In genomic region chr14:94560782-94561655, GRCh38 we compare ENCODE assay signal across 1 cellular context.
TF ChIP-seq lines count a peak whose summit lies in the region.

A gene with protein sequence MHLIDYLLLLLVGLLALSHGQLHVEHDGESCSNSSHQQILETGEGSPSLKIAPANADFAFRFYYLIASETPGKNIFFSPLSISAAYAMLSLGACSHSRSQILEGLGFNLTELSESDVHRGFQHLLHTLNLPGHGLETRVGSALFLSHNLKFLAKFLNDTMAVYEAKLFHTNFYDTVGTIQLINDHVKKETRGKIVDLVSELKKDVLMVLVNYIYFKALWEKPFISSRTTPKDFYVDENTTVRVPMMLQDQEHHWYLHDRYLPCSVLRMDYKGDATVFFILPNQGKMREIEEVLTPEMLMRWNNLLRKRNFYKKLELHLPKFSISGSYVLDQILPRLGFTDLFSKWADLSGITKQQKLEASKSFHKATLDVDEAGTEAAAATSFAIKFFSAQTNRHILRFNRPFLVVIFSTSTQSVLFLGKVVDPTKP (plus strand): TSS chr14:94561442. CDS start chr14:94563483, 2,041 bp downstream.

TF ChIP-seq in HepG2, 621 proteins besides CTCF, POLR2A, EP300 and RAD21 (continued from another document and continues in another):
- peak; percentile 85 for TF ChIP-seq HNF1A (IDR thresholded peaks at IDR 0.05; ENCODE audit: low read depth)
- peak; percentile 91 for TF ChIP-seq HNF1A (CRISPR knock-in tag; IDR thresholded peaks at IDR 0.05; ENCODE audit: borderline replicate concordance)
- no peak for TF ChIP-seq ZNF766 (CRISPR knock-in tag; IDR thresholded peaks at IDR 0.05; ENCODE audit: borderline replicate concordance)
- TF ChIP-seq ZNF883 (CRISPR knock-in tag; IDR thresholded peaks at IDR 0.05; ENCODE audit: not compliant biosample characterization), result peak; percentile 2
- TF ChIP-seq, protein P1, sequence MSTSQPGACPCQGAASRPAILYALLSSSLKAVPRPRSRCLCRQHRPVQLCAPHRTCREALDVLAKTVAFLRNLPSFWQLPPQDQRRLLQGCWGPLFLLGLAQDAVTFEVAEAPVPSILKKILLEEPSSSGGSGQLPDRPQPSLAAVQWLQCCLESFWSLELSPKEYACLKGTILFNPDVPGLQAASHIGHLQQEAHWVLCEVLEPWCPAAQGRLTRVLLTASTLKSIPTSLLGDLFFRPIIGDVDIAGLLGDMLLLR (CRISPR knock-in tag; IDR thresholded peaks at IDR 0.05), result no peak
- TF ChIP-seq GATAD1 (CRISPR knock-in tag; IDR thresholded peaks at IDR 0.05), result no peak
- TF ChIP-seq, protein P2, sequence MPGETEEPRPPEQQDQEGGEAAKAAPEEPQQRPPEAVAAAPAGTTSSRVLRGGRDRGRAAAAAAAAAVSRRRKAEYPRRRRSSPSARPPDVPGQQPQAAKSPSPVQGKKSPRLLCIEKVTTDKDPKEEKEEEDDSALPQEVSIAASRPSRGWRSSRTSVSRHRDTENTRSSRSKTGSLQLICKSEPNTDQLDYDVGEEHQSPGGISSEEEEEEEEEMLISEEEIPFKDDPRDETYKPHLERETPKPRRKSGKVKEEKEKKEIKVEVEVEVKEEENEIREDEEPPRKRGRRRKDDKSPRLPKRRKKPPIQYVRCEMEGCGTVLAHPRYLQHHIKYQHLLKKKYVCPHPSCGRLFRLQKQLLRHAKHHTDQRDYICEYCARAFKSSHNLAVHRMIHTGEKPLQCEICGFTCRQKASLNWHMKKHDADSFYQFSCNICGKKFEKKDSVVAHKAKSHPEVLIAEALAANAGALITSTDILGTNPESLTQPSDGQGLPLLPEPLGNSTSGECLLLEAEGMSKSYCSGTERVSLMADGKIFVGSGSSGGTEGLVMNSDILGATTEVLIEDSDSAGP (CRISPR knock-in tag; IDR thresholded peaks at IDR 0.05; ENCODE audit: borderline replicate concordance), result peak; percentile 56; the same call in 1 of the 2 replicates
- no peak for TF ChIP-seq ZNF646 (CRISPR knock-in tag; IDR thresholded peaks at IDR 0.05)
- TF ChIP-seq, protein P3, sequence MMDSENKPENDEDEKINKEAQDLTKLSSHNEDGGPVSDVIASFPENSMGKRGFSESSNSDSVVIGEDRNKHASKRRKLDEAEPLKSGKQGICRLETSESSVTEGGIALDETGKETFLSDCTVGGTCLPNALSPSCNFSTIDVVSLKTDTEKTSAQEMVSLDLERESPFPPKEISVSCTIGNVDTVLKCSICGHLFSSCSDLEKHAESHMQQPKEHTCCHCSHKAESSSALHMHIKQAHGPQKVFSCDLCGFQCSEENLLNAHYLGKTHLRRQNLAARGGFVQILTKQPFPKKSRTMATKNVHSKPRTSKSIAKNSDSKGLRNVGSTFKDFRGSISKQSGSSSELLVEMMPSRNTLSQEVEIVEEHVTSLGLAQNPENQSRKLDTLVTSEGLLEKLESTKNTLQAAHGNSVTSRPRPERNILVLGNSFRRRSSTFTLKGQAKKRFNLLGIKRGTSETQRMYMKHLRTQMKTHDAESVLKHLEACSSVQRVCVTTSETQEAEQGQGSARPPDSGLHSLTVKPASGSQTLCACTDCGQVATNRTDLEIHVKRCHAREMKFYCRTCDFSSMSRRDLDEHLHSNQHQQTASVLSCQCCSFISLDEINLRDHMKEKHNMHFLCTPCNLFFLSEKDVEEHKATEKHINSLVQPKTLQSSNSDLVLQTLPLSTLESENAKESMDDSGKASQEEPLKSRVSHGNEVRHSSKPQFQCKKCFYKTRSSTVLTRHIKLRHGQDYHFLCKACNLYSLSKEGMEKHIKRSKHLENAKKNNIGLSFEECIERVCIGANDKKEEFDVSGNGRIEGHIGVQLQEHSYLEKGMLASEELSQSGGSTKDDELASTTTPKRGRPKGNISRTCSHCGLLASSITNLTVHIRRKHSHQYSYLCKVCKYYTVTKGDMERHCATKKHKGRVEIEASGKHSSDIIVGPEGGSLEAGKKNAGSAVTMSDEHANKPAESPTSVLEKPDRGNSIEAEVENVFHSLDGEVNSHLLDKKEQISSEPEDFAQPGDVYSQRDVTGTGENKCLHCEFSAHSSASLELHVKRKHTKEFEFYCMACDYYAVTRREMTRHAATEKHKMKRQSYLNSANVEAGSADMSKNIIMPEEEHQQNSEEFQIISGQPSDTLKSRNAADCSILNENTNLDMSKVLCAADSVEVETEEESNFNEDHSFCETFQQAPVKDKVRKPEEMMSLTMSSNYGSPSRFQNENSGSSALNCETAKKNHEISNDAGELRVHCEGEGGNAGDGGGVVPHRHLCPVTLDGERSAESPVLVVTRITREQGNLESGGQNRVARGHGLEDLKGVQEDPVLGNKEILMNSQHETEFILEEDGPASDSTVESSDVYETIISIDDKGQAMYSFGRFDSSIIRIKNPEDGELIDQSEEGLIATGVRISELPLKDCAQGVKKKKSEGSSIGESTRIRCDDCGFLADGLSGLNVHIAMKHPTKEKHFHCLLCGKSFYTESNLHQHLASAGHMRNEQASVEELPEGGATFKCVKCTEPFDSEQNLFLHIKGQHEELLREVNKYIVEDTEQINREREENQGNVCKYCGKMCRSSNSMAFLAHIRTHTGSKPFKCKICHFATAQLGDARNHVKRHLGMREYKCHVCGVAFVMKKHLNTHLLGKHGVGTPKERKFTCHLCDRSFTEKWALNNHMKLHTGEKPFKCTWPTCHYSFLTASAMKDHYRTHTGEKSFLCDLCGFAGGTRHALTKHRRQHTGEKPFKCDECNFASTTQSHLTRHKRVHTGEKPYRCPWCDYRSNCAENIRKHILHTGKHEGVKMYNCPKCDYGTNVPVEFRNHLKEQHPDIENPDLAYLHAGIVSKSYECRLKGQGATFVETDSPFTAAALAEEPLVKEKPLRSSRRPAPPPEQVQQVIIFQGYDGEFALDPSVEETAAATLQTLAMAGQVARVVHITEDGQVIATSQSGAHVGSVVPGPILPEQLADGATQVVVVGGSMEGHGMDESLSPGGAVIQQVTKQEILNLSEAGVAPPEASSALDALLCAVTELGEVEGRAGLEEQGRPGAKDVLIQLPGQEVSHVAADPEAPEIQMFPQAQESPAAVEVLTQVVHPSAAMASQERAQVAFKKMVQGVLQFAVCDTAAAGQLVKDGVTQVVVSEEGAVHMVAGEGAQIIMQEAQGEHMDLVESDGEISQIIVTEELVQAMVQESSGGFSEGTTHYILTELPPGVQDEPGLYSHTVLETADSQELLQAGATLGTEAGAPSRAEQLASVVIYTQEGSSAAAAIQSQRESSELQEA (CRISPR knock-in tag; IDR thresholded peaks at IDR 0.05; ENCODE audit: not compliant biosample characterization), result no peak
- TF ChIP-seq DNMT3B (CRISPR knock-in tag; conservative IDR thresholded peaks at IDR 0.05), result no peak
- TF ChIP-seq TARDBP (CRISPR knock-in tag; IDR thresholded peaks at IDR 0.05), result no peak
- TF ChIP-seq NKX3-1 (CRISPR knock-in tag; IDR thresholded peaks at IDR 0.05), result no peak
- TF ChIP-seq ZFP90 (CRISPR knock-in tag; IDR thresholded peaks at IDR 0.05; ENCODE audit: borderline replicate concordance), result no peak
- no peak for TF ChIP-seq CEBPB (IDR thresholded peaks at IDR 0.05; ENCODE audit: borderline replicate concordance, low read depth, low read length)
- TF ChIP-seq KAT2B (IDR thresholded peaks at IDR 0.05; ENCODE audit: borderline replicate concordance, low read depth, low read length), result no peak
- TF ChIP-seq RORA (CRISPR knock-in tag; IDR thresholded peaks at IDR 0.05), result 0 out of 2 replicates have a peak, but pooled peaks have one; percentile 51
- no peak for TF ChIP-seq RXRA (CRISPR knock-in tag; IDR thresholded peaks at IDR 0.05)
- TF ChIP-seq ZNF574 (CRISPR knock-in tag; IDR thresholded peaks at IDR 0.05), result no peak
- TF ChIP-seq NCOA1 (CRISPR knock-in tag; IDR thresholded peaks at IDR 0.05), result no peak
- no peak for TF ChIP-seq ZNF264 (CRISPR knock-in tag; IDR thresholded peaks at IDR 0.05)
- TF ChIP-seq TEF (CRISPR knock-in tag; IDR thresholded peaks at IDR 0.05), result no peak
- no peak for TF ChIP-seq IRF1 (CRISPR knock-in tag; IDR thresholded peaks at IDR 0.05; ENCODE audit: low read depth)
- TF ChIP-seq HOXD1 (CRISPR knock-in tag; IDR thresholded peaks at IDR 0.05), result no peak
